Comparison of ENCODE assay signal across 9 cellular contexts in the genomic region with DNA sequence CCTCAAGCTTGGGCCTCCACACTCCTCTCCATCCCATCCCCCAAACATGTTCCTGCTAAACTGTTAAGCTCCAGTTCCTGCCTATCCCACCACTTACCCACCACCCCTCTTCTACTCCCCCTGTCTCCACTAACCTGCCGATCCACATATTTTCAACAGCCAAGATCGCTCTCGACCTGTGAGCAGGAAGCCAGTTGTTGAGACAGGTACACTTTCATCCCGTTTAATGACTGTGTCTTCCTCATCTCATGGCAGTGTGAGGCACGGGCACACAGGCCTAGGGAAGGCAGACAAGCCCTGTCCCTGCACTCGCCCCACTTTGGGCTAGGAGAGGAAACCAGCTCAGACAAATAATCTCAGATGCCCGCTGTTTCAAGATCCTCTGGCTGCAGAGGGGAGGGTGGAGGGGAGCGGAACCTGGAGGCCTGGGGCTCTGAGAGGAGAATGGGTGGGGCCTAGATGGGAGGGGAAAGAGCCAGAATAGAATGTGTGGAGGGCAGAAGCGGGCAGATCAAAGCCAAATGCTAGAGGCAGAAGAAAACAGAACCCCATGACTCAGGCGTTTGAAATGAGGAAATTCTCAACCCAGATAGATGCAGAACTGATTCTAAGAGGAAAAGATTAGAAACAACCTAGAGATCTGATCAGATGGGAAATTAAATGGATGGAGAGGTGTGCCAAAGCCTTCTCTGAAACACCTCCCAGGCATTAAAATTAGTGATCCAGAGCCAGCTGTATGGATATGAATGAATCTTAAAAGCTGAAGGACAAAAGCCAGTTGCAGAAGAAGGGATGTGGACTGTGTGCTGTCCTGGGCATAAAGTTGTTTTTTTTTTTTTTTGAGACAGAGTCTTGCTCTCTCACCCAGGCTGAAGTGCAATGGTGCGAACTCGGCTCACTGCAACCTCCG. TPM values are rescaled to one million over a fixed set of nuclear protein-coding genes. Genes with fewer than 3 reads are reported as not detected.
DNase-seq lines count a peak whose midpoint lies in the region; ATAC-seq and TF ChIP-seq lines count a peak whose summit lies in the region.
"Had no signal": no experiment of that assay in that cellular context is flagged by ENCODE, and none has a peak within 500 bp of the region (broad histone marks: within the 10 kb centered on the region; RNA-seq: fewer than 3 reads in every experiment).

No MANE protein-coding gene starts in this region.

- no peak for TF ChIP-seq CTCF in NB4 (IDR thresholded peaks at IDR 0.05; ENCODE audit: low read depth, low read length)
- no peak for TF ChIP-seq CTCF in fibroblast of the aortic adventitia (IDR thresholded peaks at IDR 0.05; ENCODE audit: insufficient read depth, low read length)
- TF ChIP-seq CTCF in osteoblast (IDR thresholded peaks at IDR 0.05; ENCODE audit: extremely low read depth, low read depth, low read length) = no peak

- peak overlapping the region; percentile 61 for H2AFZ ChIP-seq in osteoblast (ENCODE audit: low read length)

- peak overlapping the region in 9 of 11 experiments; percentile 44 to 81 (median 64); a peak in 16 of 22 replicates for H3K27ac ChIP-seq in BLaER1 treated with 17β-estradiol and CSF1 and Interleukin-3, amounts not matched to agents 10 nM and 100 nM
- no peak overlapping the region for H3K27ac ChIP-seq in osteoblast (ENCODE audit: low read depth, low read length)

- peak overlapping the region in 9 of 11 experiments; percentile 22 to 69 (median 54); a peak in 14 of 22 replicates for H3K9ac ChIP-seq in BLaER1 treated with 17β-estradiol and CSF1 and Interleukin-3, amounts not matched to agents 10 nM and 100 nM

- peak overlapping the region; percentile 55 to 91 (median 80) for H3K4me2 ChIP-seq in BLaER1 treated with 17β-estradiol and CSF1 and Interleukin-3, amounts not matched to agents 10 nM and 100 nM
- peak overlapping the region; percentile 13 for H3K4me2 ChIP-seq in osteoblast (ENCODE audit: insufficient read depth, low read length)

- TF ChIP-seq POLR2A in NB4 (IDR thresholded peaks at IDR 0.05; ENCODE audit: extremely low read depth, insufficient read length) = no peak

- peaks cover 0 to 12% (median 5%) of the 10 kb centered on the region in 11 experiments; a peak in 14 of 22 replicates for H3K9me3 ChIP-seq in BLaER1 treated with 17β-estradiol and CSF1 and Interleukin-3, amounts not matched to agents 10 nM and 100 nM (replicated peaks in 1 of 11)
- no peaks in the 10 kb centered on the region for H3K9me3 ChIP-seq in osteoblast (ENCODE audit: low read depth, low read length)

- H4K20me1 ChIP-seq in BLaER1 treated with 17β-estradiol and CSF1 and Interleukin-3, amounts not matched to agents 10 nM and 100 nM = no peaks in the 10 kb centered on the region
- H4K20me1 ChIP-seq in osteoblast (ENCODE audit: insufficient read depth, low read length) = no peaks in the 10 kb centered on the region

- H3K27me3 ChIP-seq in BLaER1 treated with 17β-estradiol and CSF1 and Interleukin-3, amounts not matched to agents 10 nM and 100 nM = no peaks in the 10 kb centered on the region
- no peaks in the 10 kb centered on the region for H3K27me3 ChIP-seq in osteoblast (ENCODE audit: insufficient read depth, low read length)

- H3K4me1 ChIP-seq in BLaER1 treated with 17β-estradiol and CSF1 and Interleukin-3, amounts not matched to agents 10 nM and 100 nM = peaks cover 16 to 34% (median 23%) of the 10 kb centered on the region in 10 experiments
- no peaks in the 10 kb centered on the region for H3K4me1 ChIP-seq in osteoblast (ENCODE audit: insufficient read depth, low read length)

- H3K79me2 ChIP-seq in osteoblast (ENCODE audit: insufficient read depth, low read length) = no peaks in the 10 kb centered on the region

- DNase-seq in NB4 (ENCODE audit: low read depth) = peak; percentile 55
- DNase-seq in activated T-cell treated with anti-CD3 and anti-CD28 coated beads for 24 hours (ENCODE audit: low read depth) = peak; percentile 26
- peak; percentile 89 for DNase-seq in fibroblast of the aortic adventitia (ENCODE audit: low read depth)
- peak; percentile 95 for DNase-seq in osteoblast (ENCODE audit: insufficient read length, low spot score, missing footprints)
- no peak for DNase-seq in NCI-H774 (lab: John Stamatoyannopoulos, UW)

- ATAC-seq in GM18907 (IDR thresholded peaks at IDR 0.05; ENCODE audit: unreplicated experiment) = no peak
- ATAC-seq in HG02610 (IDR thresholded peaks at IDR 0.05; ENCODE audit: unreplicated experiment) = no peak

- peak overlapping the region in 5 of 10 experiments; percentile 6 to 56 (median 34); a peak in 6 of 20 replicates for H3K4me3 ChIP-seq in BLaER1 treated with 17β-estradiol and CSF1 and Interleukin-3, amounts not matched to agents 10 nM and 100 nM
- no peak overlapping the region for H3K4me3 ChIP-seq in NB4 (ENCODE audit: low read depth, low read length)
- H3K4me3 ChIP-seq in fibroblast of the aortic adventitia (ENCODE audit: low read depth, low read length) = no peak overlapping the region
- H3K4me3 ChIP-seq in osteoblast (ENCODE audit: insufficient read depth, low read length) = no peak overlapping the region

- H3K36me3 ChIP-seq in BLaER1 treated with 17β-estradiol and CSF1 and Interleukin-3, amounts not matched to agents 10 nM and 100 nM = no peaks in the 10 kb centered on the region
- H3K36me3 ChIP-seq in osteoblast (ENCODE audit: insufficient read depth, low read length) = no peaks in the 10 kb centered on the region

RNA-seq across cellular contexts. Expression of a gene that starts 16.9 kb away (rescaled TPM):
- total RNA-seq in fibroblast of the aortic adventitia (ENCODE audit: low replicate concordance) (0.45 TPM in 1 of 2 replicates, not detected in the other), osteoblast (not detected in 2 replicates)
- total RNA-seq: lung microvascular endothelial cell had no signal

RNA-seq across cellular contexts. Expression of a gene that starts 42.9 kb away (rescaled TPM):
- total RNA-seq in fibroblast of the aortic adventitia (ENCODE audit: low replicate concordance) (121 and 305 TPM in 2 replicates), osteoblast (355 and 368 TPM in 2 replicates)
